Comparison of ENCODE assay signal across 22 cellular contexts in genomic region chr17:4895121-4895520, GRCh38. TPM values are rescaled to one million over a fixed set of nuclear protein-coding genes. Genes with fewer than 3 reads are reported as not detected.
"Had no signal": no experiment of that assay in that cellular context is flagged by ENCODE, and none has a peak within 500 bp of the region (broad histone marks: within the 10 kb centered on the region; RNA-seq: fewer than 3 reads in every experiment).

No MANE protein-coding gene starts in this region.

- FAIRE-seq: frontal cortex had no signal

- H2AFZ ChIP-seq: parathyroid adenoma had no signal

- H3K79me2 ChIP-seq: parathyroid adenoma had no signal

- H3K27me3 ChIP-seq: right lobe of liver had no signal

- H3K4me3 ChIP-seq: colonic mucosa, heart left ventricle, lower lobe of right lung, prostate gland, right lobe of liver, tibial artery, upper lobe of right lung had no signal

- H3K9me3 ChIP-seq: colonic mucosa, heart left ventricle, lower lobe of right lung, prostate gland, right lobe of liver, tibial artery, upper lobe of right lung had no signal

- H3K4me1 ChIP-seq: parathyroid adenoma, prostate gland had no signal

- H3K27ac ChIP-seq: colonic mucosa, heart left ventricle, lower lobe of right lung, parathyroid adenoma, prostate gland, right lobe of liver, tibial artery, upper lobe of right lung had no signal

- DNase-seq: colonic mucosa; dermis blood vessel endothelial cell; hippocampal formation; kidney glomerular epithelial cell; lower lobe of right lung; midbrain; stimulated activated CD4-positive, alpha-beta T cell treated with anti-CD3 and anti-CD28 coated beads, Interleukin-4, amount 100 ng/mL, for 1 hour; stimulated activated CD8-positive, alpha-beta memory T cell treated with anti-CD3 and anti-CD28 coated beads, Interleukin-4, amount 100 ng/mL, for 48 hours; tibial artery; upper lobe of right lung had no signal

- H3K9ac ChIP-seq: parathyroid adenoma had no signal

- ATAC-seq: heart left ventricle; lower lobe of right lung; natural killer cell treated with Interleukin-12 subunit alpha and Interleukin-12 subunit beta and Interleukin-15 and Interleukin-18, amount 100 ng/mL, for 72 hours; right lobe of liver; stimulated activated memory B cell treated with anti-CD40 and anti-IgM and Interleukin-4, amounts not matched to agents 10 μg/mL and 1 μg/mL and 100 μg/mL, for 72 hours; upper lobe of right lung had no signal

RNA-seq across cellular contexts. Expression of gene GP1BA, which starts 37.0 kb away (rescaled TPM):
- total RNA-seq: colonic mucosa, dermis blood vessel endothelial cell, frontal cortex, glomerular endothelial cell, left lobe of liver, omental fat pad, prostate gland, renal cortical epithelial cell, temporal lobe had no signal
